ENCODE assay signal across 8 cellular contexts in the genomic region with DNA sequence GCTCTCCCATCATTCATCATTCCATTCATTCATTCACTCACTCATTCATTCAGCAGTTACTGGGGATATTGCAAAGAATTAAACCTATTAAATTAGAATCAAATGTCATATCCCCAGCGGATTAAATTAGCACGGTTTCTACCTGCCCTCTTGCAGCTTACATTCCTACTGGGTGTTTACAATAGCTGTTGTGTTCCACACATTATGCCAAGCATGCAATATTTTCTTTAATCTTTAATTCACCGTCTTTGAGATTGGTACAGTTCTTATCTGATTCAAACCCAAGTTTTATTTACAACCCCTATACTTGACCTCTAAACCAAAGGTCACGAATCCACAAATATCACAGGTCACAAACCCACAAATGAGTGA. TPM values are rescaled to one million over a fixed set of nuclear protein-coding genes. Genes with fewer than 3 reads are reported as not detected.
DNase-seq lines count a peak whose midpoint lies in the region; ATAC-seq, FAIRE-seq and TF ChIP-seq lines count a peak whose summit lies in the region.

No MANE protein-coding gene starts in this region.

- FAIRE-seq in kidney (lab: Jason Lieb, UNC): no peak

- no peak for ATAC-seq in activated CD4-positive, alpha-beta T cell treated with anti-CD3 and anti-CD28 coated beads for 36 hours
- ATAC-seq in activated naive CD8-positive, alpha-beta T cell treated with anti-CD3 and anti-CD28 coated beads, Interleukin-2, amount 10 ng/mL, durations not matched to agents 7 days and 5 days (ENCODE audit: low read depth): no peak

- peaks cover 7 to 11% of the 10 kb centered on the region in 2 donors for H3K4me1 ChIP-seq in kidney (ENCODE audit: control insufficient read depth in 1 of 2, insufficient read depth in 1 of 2, low read depth in 1 of 2, low read length in 2 of 2)

- no peak for TF ChIP-seq CTCF in kidney (IDR thresholded peaks at IDR 0.05; ENCODE audit: borderline replicate concordance, extremely low read depth, insufficient read depth)
- TF ChIP-seq CTCF in GM10248 (IDR thresholded peaks at IDR 0.05; ENCODE audit: control extremely low read depth, extremely low read depth, low read depth, missing control alignments): no peak
- no peak for TF ChIP-seq CTCF in GM13977 (IDR thresholded peaks at IDR 0.05; ENCODE audit: extremely low read depth, insufficient read depth, missing control alignments)

- H3K36me3 ChIP-seq in kidney (ENCODE audit: control insufficient read depth in 1 of 2, insufficient read depth in 2 of 2, low read length in 2 of 2): no peaks in the 10 kb centered on the region

- CTCF ChIA-PET in activated CD4-positive, alpha-beta T cell treated with anti-CD3 and anti-CD28 coated beads for 36 hours (lab: Charles Lee): interaction anchor here (1.0 kb wide), 1 partner anchor 284 kb away, joined by 4 read pairs; no protein-coding TSS in a partner anchor
- CTCF ChIA-PET in GM10248 (lab: Yijun Ruan, JAX): interaction anchor here (1.9 to 2.6 kb wide), 2 partner anchors 284 to 286 kb away, joined by 5 to 10 read pairs; no protein-coding TSS in a partner anchor

- H3K9me3 Mint-ChIP-seq in activated CD4-positive, alpha-beta T cell treated with anti-CD3 and anti-CD28 coated beads for 36 hours (ENCODE audit: low read depth): no peaks in the 10 kb centered on the region
- H3K9me3 Mint-ChIP-seq in activated naive CD8-positive, alpha-beta T cell treated with anti-CD3 and anti-CD28 coated beads, Interleukin-2, amount 10 ng/mL, durations not matched to agents 7 days and 5 days: no peaks in the 10 kb centered on the region

- peaks cover 5% of the 10 kb centered on the region for H3K36me3 Mint-ChIP-seq in activated CD4-positive, alpha-beta T cell treated with anti-CD3 and anti-CD28 coated beads for 36 hours (ENCODE audit: low read depth)
- H3K36me3 Mint-ChIP-seq in activated naive CD8-positive, alpha-beta T cell treated with anti-CD3 and anti-CD28 coated beads, Interleukin-2, amount 10 ng/mL, durations not matched to agents 7 days and 5 days: no peaks in the 10 kb centered on the region

- H3K27me3 Mint-ChIP-seq in activated CD4-positive, alpha-beta T cell treated with anti-CD3 and anti-CD28 coated beads for 36 hours: peaks cover under 1% of the 10 kb centered on the region
- peaks cover 16% of the 10 kb centered on the region for H3K27me3 Mint-ChIP-seq in activated naive CD8-positive, alpha-beta T cell treated with anti-CD3 and anti-CD28 coated beads, Interleukin-2, amount 10 ng/mL, durations not matched to agents 7 days and 5 days

- POLR2A ChIA-PET in activated CD4-positive, alpha-beta T cell treated with anti-CD3 and anti-CD28 coated beads for 36 hours (lab: Charles Lee): no interaction called here
- POLR2A ChIA-PET in activated naive CD8-positive, alpha-beta T cell treated with anti-CD3 and anti-CD28 coated beads, Interleukin-2, amount 10 ng/mL, durations not matched to agents 7 days and 5 days (lab: Charles Lee): interaction anchor here (1.4 kb wide), 1 partner anchor 54 kb away, joined by 4 read pairs; no protein-coding TSS in a partner anchor
- POLR2A ChIA-PET in GM10248 (lab: Yijun Ruan, JAX): no interaction called here

- H3K9me3 ChIP-seq in kidney (ENCODE audit: control insufficient read depth in 1 of 2, low read length in 2 of 2): no peaks in the 10 kb centered on the region

- in situ Hi-C loops in GM13977 (cut with MboI; ENCODE audit: low pct_unique_long_range_greater_than_20kb, low sequenced_read_pairs, unreplicated experiment): no loop called here

- intact Hi-C loops in activated CD4-positive, alpha-beta T cell treated with anti-CD3 and anti-CD28 coated beads for 36 hours (cut with DNase I, micrococcal nuclease): loop anchor here in 1 of 2 experiments (1.0 to 2.0 kb wide), 7 partner anchors 32 to 1551 kb away; partner anchors contain the start of genes DCTN5, EARS2, GGA2 and METTL9
- intact Hi-C loops in kidney (cut with DNase I): no loop called here

- H3K4me3 Mint-ChIP-seq in activated CD4-positive, alpha-beta T cell treated with anti-CD3 and anti-CD28 coated beads for 36 hours: peak overlapping the region; percentile 85
- peak overlapping the region; percentile 85 for H3K4me3 Mint-ChIP-seq in activated naive CD8-positive, alpha-beta T cell treated with anti-CD3 and anti-CD28 coated beads, Interleukin-2, amount 10 ng/mL, durations not matched to agents 7 days and 5 days

- peak overlapping the region; percentile 73 to 87 for H3K4me3 ChIP-seq in kidney (ENCODE audit: low read length in 2 of 2)

- peak overlapping the region in 1 of 2 donors; percentile 51 for H3K9ac ChIP-seq in kidney (ENCODE audit: low read length in 2 of 2)

- H3K27ac ChIP-seq in kidney (ENCODE audit: low read depth in 2 of 2, low read length in 2 of 2) (no peak overlapping the region), substantia nigra (ENCODE audit: low read depth, low read length, poor library complexity, severe bottlenecking) (peak overlapping the region; percentile 81)

- peaks cover 27% of the 10 kb centered on the region for H3K4me1 Mint-ChIP-seq in activated CD4-positive, alpha-beta T cell treated with anti-CD3 and anti-CD28 coated beads for 36 hours
- H3K4me1 Mint-ChIP-seq in activated naive CD8-positive, alpha-beta T cell treated with anti-CD3 and anti-CD28 coated beads, Interleukin-2, amount 10 ng/mL, durations not matched to agents 7 days and 5 days: peaks cover 19% of the 10 kb centered on the region

- DNase-seq in activated CD4-positive, alpha-beta T cell treated with anti-CD3 and anti-CD28 coated beads for 36 hours: no peak
- DNase-seq in activated CD4-positive, alpha-beta T cell treated with anti-CD3 and anti-CD28 coated beads, Interleukin-2, amount 50 U/mL, for 1 hour: no peak
- no peak for DNase-seq in activated naive CD8-positive, alpha-beta T cell treated with anti-CD3 and anti-CD28 coated beads, Interleukin-2, amount 10 ng/mL, durations not matched to agents 7 days and 5 days
- DNase-seq in kidney (no peak), substantia nigra (lab: John Stamatoyannopoulos, UW) (no peak), GM19238 (ENCODE audit: insufficient read length, low spot score) (no peak), GM10248 (ENCODE audit: extremely low spot score) (no peak), GM13977 (ENCODE audit: low spot score) (no peak)

- H3K27ac Mint-ChIP-seq in activated CD4-positive, alpha-beta T cell treated with anti-CD3 and anti-CD28 coated beads for 36 hours: peak overlapping the region; percentile 43
- H3K27ac Mint-ChIP-seq in activated naive CD8-positive, alpha-beta T cell treated with anti-CD3 and anti-CD28 coated beads, Interleukin-2, amount 10 ng/mL, durations not matched to agents 7 days and 5 days: peak overlapping the region; percentile 72

RNA-seq across cellular contexts. Expression of gene USP31, which starts 0.7 kb away (rescaled TPM):
- total RNA-seq in activated CD4-positive, alpha-beta T cell treated with anti-CD3 and anti-CD28 coated beads for 36 hours: 1 to 10 TPM; 5.3 to 5.9 TPM
- 1 to 10 TPM; 5.7 to 6.0 TPM for total RNA-seq in activated naive CD8-positive, alpha-beta T cell treated with anti-CD3 and anti-CD28 coated beads, Interleukin-2, amount 10 ng/mL, durations not matched to agents 7 days and 5 days
- total RNA-seq in kidney: 19.7 TPM
- 3.5 TPM for polyA plus RNA-seq in kidney (ENCODE audit: insufficient read depth, low read depth, low replicate concordance)

RNA-seq across cellular contexts. Expression of gene SCNN1G, which starts 32.6 kb away (rescaled TPM):
- not detected for total RNA-seq in activated CD4-positive, alpha-beta T cell treated with anti-CD3 and anti-CD28 coated beads for 36 hours
- total RNA-seq in activated naive CD8-positive, alpha-beta T cell treated with anti-CD3 and anti-CD28 coated beads, Interleukin-2, amount 10 ng/mL, durations not matched to agents 7 days and 5 days: not detected
- total RNA-seq in kidney: 11.5 TPM
- 72.6 TPM for polyA plus RNA-seq in kidney (ENCODE audit: insufficient read depth, low read depth, low replicate concordance)

Comparison
In these comparisons a context has a peak if more than half of its experiments do, and no peak if none do; other contexts are left out.
1. RNA of gene SCNN1G, which starts 32.6 kb away (total RNA-seq): 11.5 TPM in kidney (single experiment); not detected in activated CD4-positive, alpha-beta T cell treated with anti-CD3 and anti-CD28 coated beads for 36 hours and not detected in activated naive CD8-positive, alpha-beta T cell treated with anti-CD3 and anti-CD28 coated beads, Interleukin-2, amount 10 ng/mL, durations not matched to agents 7 days and 5 days; every median in the first group is over 10 times any median in the second.